Comparison of ENCODE assay signal across 22 cellular contexts in genomic region chr22:39907035-39907434, GRCh38. TPM values are rescaled to one million over a fixed set of nuclear protein-coding genes. Genes with fewer than 3 reads are reported as not detected.
A peak's percentile ranks its signal among the peaks of the same experiment; 100 is the strongest.
DNase-seq lines count a peak whose midpoint lies in the region; ATAC-seq and TF ChIP-seq lines count a peak whose summit lies in the region.
"Had no signal": no experiment of that assay in that cellular context is flagged by ENCODE, and none has a peak within 500 bp of the region (broad histone marks: within the 10 kb centered on the region; RNA-seq: fewer than 3 reads in every experiment).

No MANE protein-coding gene starts in this region.

- H3K27me3 ChIP-seq in foreskin keratinocyte: peaks cover 49% of the 10 kb centered on the region
- H3K27me3 ChIP-seq: body of pancreas had no signal

- peaks cover 5% of the 10 kb centered on the region for H3K36me3 Mint-ChIP-seq in activated CD4-positive, alpha-beta T cell treated with anti-CD3 and anti-CD28 coated beads, Interleukin-2, amount 10 ng/mL, durations not matched to agents 24 days and 14 days (ENCODE audit: low read depth)
- H3K36me3 Mint-ChIP-seq in T-helper 2 cell treated with Interferon-gamma antibody and Interleukin-4, amounts not matched to agents 5 μg/mL and 100 μg/mL, for 36 hours (ENCODE audit: low read depth): peaks cover 60% of the 10 kb centered on the region
- peaks cover 7% of the 10 kb centered on the region for H3K36me3 Mint-ChIP-seq in activated naive CD8-positive, alpha-beta T cell treated with anti-CD3 and anti-CD28 coated beads, Interleukin-2, amount 50 U/mL, for 24 hours (ENCODE audit: low read depth)
- H3K36me3 Mint-ChIP-seq in stimulated activated effector memory CD8-positive, alpha-beta T cell treated with anti-CD3 and anti-CD28 coated beads, Interleukin-12 subunit alpha, Interleukin-12 subunit beta, amount 100 ng/mL, for 72 hours: peaks cover 41% of the 10 kb centered on the region

- peaks cover 64% of the 10 kb centered on the region for H3K4me1 Mint-ChIP-seq in activated CD4-positive, alpha-beta T cell treated with anti-CD3 and anti-CD28 coated beads, Interleukin-2, amount 10 ng/mL, durations not matched to agents 24 days and 14 days
- peaks cover 66% of the 10 kb centered on the region for H3K4me1 Mint-ChIP-seq in T-helper 2 cell treated with Interferon-gamma antibody and Interleukin-4, amounts not matched to agents 5 μg/mL and 100 μg/mL, for 36 hours (ENCODE audit: low read depth)
- peaks cover 59% of the 10 kb centered on the region for H3K4me1 Mint-ChIP-seq in activated naive CD8-positive, alpha-beta T cell treated with anti-CD3 and anti-CD28 coated beads, Interleukin-2, amount 50 U/mL, for 24 hours
- H3K4me1 Mint-ChIP-seq in stimulated activated effector memory CD8-positive, alpha-beta T cell treated with anti-CD3 and anti-CD28 coated beads, Interleukin-12 subunit alpha, Interleukin-12 subunit beta, amount 100 ng/mL, for 72 hours: peaks cover 56% of the 10 kb centered on the region
- H3K4me1 Mint-ChIP-seq: endodermal cell had no signal

- no peak for DNase-seq in activated CD4-positive, alpha-beta T cell treated with anti-CD3 and anti-CD28 coated beads, Interleukin-2, amount 10 ng/mL, durations not matched to agents 24 days and 14 days
- no peak for DNase-seq in activated CD4-positive, alpha-beta T cell treated with anti-CD3 and anti-CD28 coated beads for 4 hours
- DNase-seq in T-helper 2 cell treated with Interferon-gamma antibody and Interleukin-4, amounts not matched to agents 5 μg/mL and 100 μg/mL, for 36 hours (ENCODE audit: low spot score): no peak
- DNase-seq in activated naive CD8-positive, alpha-beta T cell treated with anti-CD3 and anti-CD28 coated beads, Interleukin-2, amount 50 U/mL, for 24 hours: no peak
- no peak for DNase-seq in stimulated activated effector memory CD8-positive, alpha-beta T cell treated with anti-CD3 and anti-CD28 coated beads, Interleukin-12 subunit alpha, Interleukin-12 subunit beta, amount 100 ng/mL, for 72 hours (ENCODE audit: low spot score in 2 of 2)
- DNase-seq in globus pallidus (ENCODE audit: low spot score): no peak
- DNase-seq in superior temporal gyrus (ENCODE audit: extremely low spot score): no peak
- DNase-seq in foreskin keratinocyte: no peak
- DNase-seq: 8988T, body of pancreas, endodermal cell, KBM-7, left cardiac atrium, NCI-H187 treated with DMSO at 0.1 percent for 48 hours, posterior cingulate gyrus, SJCRH30 had no signal

- peak overlapping the region; percentile 84 for H3K4me3 Mint-ChIP-seq in activated CD4-positive, alpha-beta T cell treated with anti-CD3 and anti-CD28 coated beads, Interleukin-2, amount 10 ng/mL, durations not matched to agents 24 days and 14 days
- peak overlapping the region; percentile 98 for H3K4me3 Mint-ChIP-seq in T-helper 2 cell treated with Interferon-gamma antibody and Interleukin-4, amounts not matched to agents 5 μg/mL and 100 μg/mL, for 36 hours
- peak overlapping the region; percentile 87 for H3K4me3 Mint-ChIP-seq in activated naive CD8-positive, alpha-beta T cell treated with anti-CD3 and anti-CD28 coated beads, Interleukin-2, amount 50 U/mL, for 24 hours
- peak overlapping the region; percentile 72 for H3K4me3 Mint-ChIP-seq in stimulated activated effector memory CD8-positive, alpha-beta T cell treated with anti-CD3 and anti-CD28 coated beads, Interleukin-12 subunit alpha, Interleukin-12 subunit beta, amount 100 ng/mL, for 72 hours
- H3K4me3 Mint-ChIP-seq: endodermal cell, neural crest cell had no signal

- ATAC-seq in activated naive CD8-positive, alpha-beta T cell treated with anti-CD3 and anti-CD28 coated beads, Interleukin-2, amount 50 U/mL, for 24 hours: no peak
- ATAC-seq in stimulated activated effector memory CD8-positive, alpha-beta T cell treated with anti-CD3 and anti-CD28 coated beads, Interleukin-12 subunit alpha, Interleukin-12 subunit beta, amount 100 ng/mL, for 72 hours: no peak
- ATAC-seq in foreskin keratinocyte: no peak
- ATAC-seq: body of pancreas, left cardiac atrium, Panc1, sciatic nerve had no signal

- no peak overlapping the region for H3K27ac ChIP-seq in foreskin keratinocyte
- H3K27ac ChIP-seq: body of pancreas, SJCRH30 had no signal

- no peaks in the 10 kb centered on the region for H3K9me3 Mint-ChIP-seq in activated CD4-positive, alpha-beta T cell treated with anti-CD3 and anti-CD28 coated beads, Interleukin-2, amount 10 ng/mL, durations not matched to agents 24 days and 14 days
- peaks cover 4% of the 10 kb centered on the region for H3K9me3 Mint-ChIP-seq in T-helper 2 cell treated with Interferon-gamma antibody and Interleukin-4, amounts not matched to agents 5 μg/mL and 100 μg/mL, for 36 hours
- H3K9me3 Mint-ChIP-seq in activated naive CD8-positive, alpha-beta T cell treated with anti-CD3 and anti-CD28 coated beads, Interleukin-2, amount 50 U/mL, for 24 hours: peaks cover 4% of the 10 kb centered on the region
- H3K9me3 Mint-ChIP-seq in stimulated activated effector memory CD8-positive, alpha-beta T cell treated with anti-CD3 and anti-CD28 coated beads, Interleukin-12 subunit alpha, Interleukin-12 subunit beta, amount 100 ng/mL, for 72 hours: no peaks in the 10 kb centered on the region
- H3K9me3 Mint-ChIP-seq: endodermal cell, neural crest cell had no signal

- peak overlapping the region; percentile 91 for H3K27ac Mint-ChIP-seq in activated CD4-positive, alpha-beta T cell treated with anti-CD3 and anti-CD28 coated beads, Interleukin-2, amount 10 ng/mL, durations not matched to agents 24 days and 14 days
- peak overlapping the region; percentile 84 for H3K27ac Mint-ChIP-seq in T-helper 2 cell treated with Interferon-gamma antibody and Interleukin-4, amounts not matched to agents 5 μg/mL and 100 μg/mL, for 36 hours
- peak overlapping the region; percentile 93 for H3K27ac Mint-ChIP-seq in activated naive CD8-positive, alpha-beta T cell treated with anti-CD3 and anti-CD28 coated beads, Interleukin-2, amount 50 U/mL, for 24 hours
- peak overlapping the region; percentile 97 for H3K27ac Mint-ChIP-seq in stimulated activated effector memory CD8-positive, alpha-beta T cell treated with anti-CD3 and anti-CD28 coated beads, Interleukin-12 subunit alpha, Interleukin-12 subunit beta, amount 100 ng/mL, for 72 hours
- H3K27ac Mint-ChIP-seq: endodermal cell had no signal

- no peak for TF ChIP-seq CTCF in foreskin keratinocyte (conservative IDR thresholded peaks at IDR 0.05)

- no peaks in the 10 kb centered on the region for H3K27me3 Mint-ChIP-seq in activated CD4-positive, alpha-beta T cell treated with anti-CD3 and anti-CD28 coated beads, Interleukin-2, amount 10 ng/mL, durations not matched to agents 24 days and 14 days
- H3K27me3 Mint-ChIP-seq in T-helper 2 cell treated with Interferon-gamma antibody and Interleukin-4, amounts not matched to agents 5 μg/mL and 100 μg/mL, for 36 hours (ENCODE audit: low read depth): no peaks in the 10 kb centered on the region
- no peaks in the 10 kb centered on the region for H3K27me3 Mint-ChIP-seq in activated naive CD8-positive, alpha-beta T cell treated with anti-CD3 and anti-CD28 coated beads, Interleukin-2, amount 50 U/mL, for 24 hours

- intact Hi-C loops in activated CD4-positive, alpha-beta T cell treated with anti-CD3 and anti-CD28 coated beads, Interleukin-2, amount 10 ng/mL, durations not matched to agents 24 days and 14 days (cut with micrococcal nuclease): loop anchor here (10.0 kb wide), 1 partner anchor 268 kb away; the partner anchor contains the start of gene TNRC6B

- no peaks in the 10 kb centered on the region for H3K4me1 ChIP-seq in foreskin keratinocyte
- H3K4me1 ChIP-seq: body of pancreas, SJCRH30 had no signal

RNA-seq across cellular contexts. Expression of gene GRAP2, which starts 6.2 kb away (rescaled TPM):
- total RNA-seq in activated CD4-positive, alpha-beta T cell treated with anti-CD3 and anti-CD28 coated beads, Interleukin-2, amount 10 ng/mL, durations not matched to agents 24 days and 14 days: 34.4 and 38.4 TPM in 2 replicates
- not detected in 2 replicates for total RNA-seq in foreskin keratinocyte
- polyA plus RNA-seq in foreskin keratinocyte: not detected in 2 replicates
- total RNA-seq: H4, SJCRH30 had no signal

RNA-seq across cellular contexts. Expression of gene ENTHD1, which starts 13.5 kb away (rescaled TPM):
- 0.09 and 0.56 TPM in 2 replicates for total RNA-seq in activated CD4-positive, alpha-beta T cell treated with anti-CD3 and anti-CD28 coated beads, Interleukin-2, amount 10 ng/mL, durations not matched to agents 24 days and 14 days
- total RNA-seq in foreskin keratinocyte: not detected in 2 replicates
- polyA plus RNA-seq in foreskin keratinocyte: not detected in 2 replicates
- total RNA-seq: body of pancreas, endodermal cell, H4, left cardiac atrium, mesenteric fat pad, neural crest cell, SJCRH30, ureter had no signal

RNA-seq across cellular contexts. Expression of gene TMA7B, which starts 53.2 kb away (rescaled TPM):
- total RNA-seq in activated CD4-positive, alpha-beta T cell treated with anti-CD3 and anti-CD28 coated beads, Interleukin-2, amount 10 ng/mL, durations not matched to agents 24 days and 14 days: 0.90 and 0.96 TPM in 2 replicates
- total RNA-seq in foreskin keratinocyte: not detected in 2 replicates
- not detected in 2 replicates for polyA plus RNA-seq in foreskin keratinocyte
- total RNA-seq: body of pancreas, endodermal cell, H4, left cardiac atrium, mesenteric fat pad, neural crest cell had no signal

Comparison
In these comparisons a context has a peak if more than half of its experiments do, and no peak if none do; other contexts are left out.
1. RNA of gene GRAP2, which starts 6.2 kb away (total RNA-seq): 34.4 to 38.4 TPM in activated CD4-positive, alpha-beta T cell treated with anti-CD3 and anti-CD28 coated beads, Interleukin-2, amount 10 ng/mL, durations not matched to agents 24 days and 14 days; not detected in foreskin keratinocyte; every median in the first group is over 10 times any median in the second.
2. Peak in every context shown above with its lines, with median percentiles within 50 percentile points of each other: H3K27ac Mint-ChIP-seq and H3K4me3 Mint-ChIP-seq.